ENCODE assay signal across 8 cellular contexts in the genomic region with DNA sequence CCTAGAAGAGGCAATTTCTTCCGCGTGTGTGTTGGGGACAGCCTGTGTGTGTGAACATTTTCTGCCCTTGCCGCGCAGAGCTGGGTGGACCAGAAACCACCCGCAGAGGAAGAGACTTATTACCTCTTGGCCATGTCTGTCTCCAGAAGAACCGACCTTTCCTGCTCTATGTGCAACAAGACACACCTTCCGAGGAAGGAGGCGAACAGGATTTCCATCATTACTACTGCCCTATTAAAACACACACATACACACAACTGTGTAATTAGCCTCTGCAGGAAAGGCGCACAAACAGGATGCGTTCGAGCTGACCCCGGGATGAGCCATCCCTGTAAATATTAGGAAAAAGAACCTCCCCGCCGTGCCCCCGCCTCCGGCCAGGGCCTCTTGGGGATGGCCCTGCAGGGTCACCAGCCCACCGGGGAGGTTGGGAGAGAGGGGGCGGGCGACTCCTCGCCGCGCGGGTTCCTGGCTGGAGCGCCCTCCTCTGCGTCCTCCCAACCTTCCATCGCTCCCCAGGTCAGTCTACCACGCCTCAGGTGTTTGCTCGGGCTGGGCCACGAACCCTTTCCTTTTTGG. TPM values are rescaled to one million over a fixed set of nuclear protein-coding genes. Genes with fewer than 3 reads are reported as not detected.
A peak's percentile ranks its signal among the peaks of the same experiment; 100 is the strongest.
DNase-seq lines count a peak whose midpoint lies in the region; ATAC-seq and TF ChIP-seq lines count a peak whose summit lies in the region.

No MANE protein-coding gene starts in this region.

- H3K36me3 ChIP-seq in CD8-positive, alpha-beta T cell (ENCODE audit: insufficient read depth, low read length) = no peaks in the 10 kb centered on the region

- no peak for TF ChIP-seq CTCF in CD8-positive, alpha-beta T cell (IDR thresholded peaks at IDR 0.05)
- no peak for TF ChIP-seq CTCF in endothelial cell (IDR thresholded peaks at IDR 0.05; ENCODE audit: unreplicated experiment)
- TF ChIP-seq CTCF in nephron (IDR thresholded peaks at IDR 0.05; ENCODE audit: unreplicated experiment in 3 of 3) = no peak

- CTCF ChIA-PET in CD8-positive, alpha-beta T cell (lab: Charles Lee) = interaction anchor here (1.0 to 4.4 kb wide), 12 partner anchors 23 to 135 kb away, joined by 3 to 23 read pairs (median 4); no protein-coding TSS in a partner anchor

- H3K27me3 ChIP-seq in CD8-positive, alpha-beta T cell (ENCODE audit: insufficient read depth, low read length) = no peaks in the 10 kb centered on the region

- no peaks in the 10 kb centered on the region for H3K27me3 Mint-ChIP-seq in CD8-positive, alpha-beta T cell (ENCODE audit: low read depth)
- H3K27me3 Mint-ChIP-seq in endothelial cell (ENCODE audit: unreplicated experiment) (peaks cover 8% of the 10 kb centered on the region), nephron (ENCODE audit: low read depth) (peaks cover 30% of the 10 kb centered on the region)

- peak overlapping the region; percentile 83 for H3K27ac Mint-ChIP-seq in CD8-positive, alpha-beta T cell
- H3K27ac Mint-ChIP-seq in endothelial cell (ENCODE audit: unreplicated experiment) = peak overlapping the region; percentile 32
- no peak overlapping the region for H3K27ac Mint-ChIP-seq in nephron

- DNase-seq in CD8-positive, alpha-beta T cell = no peak
- DNase-seq in NCI-H146 treated with DMSO at 0.1 percent for 48 hours (lab: John Stamatoyannopoulos, UW; ENCODE audit: unreplicated experiment) (peak; percentile 5), endothelial cell (ENCODE audit: low spot score) (no peak), DMS153 (lab: John Stamatoyannopoulos, UW) (no peak), putamen (ENCODE audit: low spot score) (no peak), SKM-1 treated with dmso at 0.1 percent for 144 hours (lab: John Stamatoyannopoulos, UW; ENCODE audit: unreplicated experiment) (no peak)

- H3K4me1 ChIP-seq in CD8-positive, alpha-beta T cell (ENCODE audit: insufficient read depth, low read length) = peaks cover 23% of the 10 kb centered on the region

- H3K9me3 ChIP-seq in CD8-positive, alpha-beta T cell (ENCODE audit: low read length) = no peaks in the 10 kb centered on the region

- peak overlapping the region; percentile 90 for H3K4me3 ChIP-seq in CD8-positive, alpha-beta T cell (ENCODE audit: low read depth, low read length)

- H3K9me3 Mint-ChIP-seq in CD8-positive, alpha-beta T cell = no peaks in the 10 kb centered on the region
- H3K9me3 Mint-ChIP-seq in endothelial cell (ENCODE audit: unreplicated experiment) (no peaks in the 10 kb centered on the region), nephron (no peaks in the 10 kb centered on the region)

- peaks cover 33% of the 10 kb centered on the region for H3K36me3 Mint-ChIP-seq in CD8-positive, alpha-beta T cell
- H3K36me3 Mint-ChIP-seq in endothelial cell (ENCODE audit: low read depth, unreplicated experiment) (peaks cover 8% of the 10 kb centered on the region), nephron (ENCODE audit: low read depth) (no peaks in the 10 kb centered on the region)

- peak overlapping the region; percentile 86 for H3K27ac ChIP-seq in CD8-positive, alpha-beta T cell (ENCODE audit: low read depth, low read length)

- H3K4me1 Mint-ChIP-seq in CD8-positive, alpha-beta T cell (ENCODE audit: low read depth) = peaks cover 21% of the 10 kb centered on the region
- H3K4me1 Mint-ChIP-seq in endothelial cell (ENCODE audit: unreplicated experiment) (peaks cover 16% of the 10 kb centered on the region), nephron (no peaks in the 10 kb centered on the region)

- ATAC-seq in CD8-positive, alpha-beta T cell = no peak
- ATAC-seq in HG02938 (IDR thresholded peaks at IDR 0.05; ENCODE audit: unreplicated experiment) = no peak

- intact Hi-C loops in CD8-positive, alpha-beta T cell (cut with DNase I, micrococcal nuclease) = loop anchor here (1.0 to 5.0 kb wide), 5 partner anchors 24 to 136 kb away; no protein-coding TSS in a partner anchor

- H3K4me3 Mint-ChIP-seq in CD8-positive, alpha-beta T cell = peak overlapping the region; percentile 73
- H3K4me3 Mint-ChIP-seq in endothelial cell (ENCODE audit: unreplicated experiment) = peak overlapping the region; percentile 84
- peak overlapping the region; percentile 79 to 84 (median 82) for H3K4me3 Mint-ChIP-seq in nephron

- POLR2A ChIA-PET in CD8-positive, alpha-beta T cell (lab: Charles Lee) = interaction anchor here (0.7 to 7.5 kb wide), 9 partner anchors 14 to 131 kb away, joined by 3 to 96 read pairs (median 12); no protein-coding TSS in a partner anchor

RNA-seq across cellular contexts. Expression of a gene that starts 0.5 kb away (rescaled TPM):
- 100 to 1,000 TPM; 429 to 433 TPM for total RNA-seq in CD8-positive, alpha-beta T cell
- total RNA-seq in endothelial cell (ENCODE audit: unreplicated experiment) = 42.5 TPM

RNA-seq across cellular contexts. Expression of a gene that starts 39.8 kb away (rescaled TPM):
- total RNA-seq in CD8-positive, alpha-beta T cell = 10 to 100 TPM; 11.5 to 12.1 TPM
- 0.15 TPM for total RNA-seq in endothelial cell (ENCODE audit: unreplicated experiment)

Comparison
In these comparisons a context has a peak if more than half of its experiments do, and no peak if none do; other contexts are left out.
1. H3K27ac Mint-ChIP-seq: peak in CD8-positive, alpha-beta T cell (single experiment) and endothelial cell (single experiment); none in nephron (0 of 3).
2. RNA of a gene that starts 39.8 kb away (total RNA-seq): 11.5 to 12.1 TPM in CD8-positive, alpha-beta T cell; 0.15 TPM in endothelial cell (single experiment); every median in the first group is over 10 times any median in the second.
3. Peak in every context shown above with its lines, with median percentiles within 50 percentile points of each other: H3K4me3 Mint-ChIP-seq.